Comparison of ENCODE assay signal across 9 cellular contexts in the genomic region with DNA sequence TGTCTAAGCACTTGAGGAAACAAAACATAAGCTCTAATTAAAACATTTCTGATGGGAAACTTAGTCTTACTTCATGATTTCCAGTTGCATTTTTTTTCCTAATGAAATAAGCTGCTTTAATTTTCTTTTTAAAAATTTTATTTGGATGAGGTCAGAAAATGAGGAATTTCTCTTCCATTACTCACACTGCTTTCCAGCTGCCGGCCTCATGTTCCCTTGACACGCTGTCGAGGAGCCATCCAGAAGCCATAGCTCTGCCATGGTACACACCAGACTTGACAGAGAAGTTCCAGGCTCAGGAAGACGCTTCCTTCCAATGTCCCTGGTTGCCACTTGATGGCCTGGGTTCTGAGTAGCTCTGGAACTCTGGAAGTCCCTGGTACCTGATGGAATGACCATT. TPM values are rescaled to one million over a fixed set of nuclear protein-coding genes. Genes with fewer than 3 reads are reported as not detected.
DNase-seq lines count a peak whose midpoint lies in the region; ATAC-seq and TF ChIP-seq lines count a peak whose summit lies in the region.
"Had no signal": no experiment of that assay in that cellular context is flagged by ENCODE, and none has a peak within 500 bp of the region (broad histone marks: within the 10 kb centered on the region; RNA-seq: fewer than 3 reads in every experiment).

No MANE protein-coding gene starts in this region.

- POLR2A ChIA-PET in activated CD8-positive, alpha-beta T cell treated with anti-CD3 and anti-CD28 coated beads for 36 hours (lab: Charles Lee) = interaction anchor here (2.1 kb wide), 1 partner anchor 12 kb away, joined by 27 read pairs; a partner anchor contains a TSS

- no peaks in the 10 kb centered on the region for H3K36me3 Mint-ChIP-seq in activated CD8-positive, alpha-beta T cell treated with anti-CD3 and anti-CD28 coated beads for 36 hours (ENCODE audit: low read depth)
- no peaks in the 10 kb centered on the region for H3K36me3 Mint-ChIP-seq in stimulated activated effector memory CD8-positive, alpha-beta T cell treated with anti-CD3 and anti-CD28 coated beads, Interleukin-12 subunit alpha, Interleukin-12 subunit beta, amount 100 ng/mL, for 72 hours

- H3K4me3 ChIP-seq in heart left ventricle = peak overlapping the region in 2 of 12 donors; percentile 44 to 49

- DNase-seq in HCEC 1CT (peak; percentile 82), heart left ventricle (peak in 2 of 5 donors; percentile 51 to 57), NCI-H82 (lab: John Stamatoyannopoulos, UW) (no peak), DMS114 treated with DMSO at 0.1 percent for 48 hours (lab: John Stamatoyannopoulos, UW; ENCODE audit: unreplicated experiment) (no peak)
- DNase-seq in activated CD8-positive, alpha-beta T cell treated with anti-CD3 and anti-CD28 coated beads for 36 hours = no peak
- no peak for DNase-seq in stimulated activated effector memory CD8-positive, alpha-beta T cell treated with anti-CD3 and anti-CD28 coated beads, Interleukin-12 subunit alpha, Interleukin-12 subunit beta, amount 100 ng/mL, for 72 hours (ENCODE audit: low spot score in 2 of 2)
- DNase-seq: NCI-H446 had no signal

- no peak for TF ChIP-seq CTCF in activated CD8-positive, alpha-beta T cell treated with anti-CD3 and anti-CD28 coated beads for 36 hours (IDR thresholded peaks at IDR 0.05)
- no peak for TF ChIP-seq CTCF in heart left ventricle (IDR thresholded peaks at IDR 0.05)

- peaks cover 0 to 43% (median 33%) of the 10 kb centered on the region in 12 donors for H3K4me1 ChIP-seq in heart left ventricle

- CTCF ChIA-PET in activated CD8-positive, alpha-beta T cell treated with anti-CD3 and anti-CD28 coated beads for 36 hours (lab: Charles Lee) = interaction anchor here (0.9 to 9.1 kb wide), 16 partner anchors 8 to 357 kb away, joined by 3 to 69 read pairs (median 6); a partner anchor contains a TSS

- no peak for ATAC-seq in activated CD8-positive, alpha-beta T cell treated with anti-CD3 and anti-CD28 coated beads for 36 hours
- peak in 2 of 4 donors; percentile 55 to 77 for ATAC-seq in heart left ventricle
- ATAC-seq in stimulated activated effector memory CD8-positive, alpha-beta T cell treated with anti-CD3 and anti-CD28 coated beads, Interleukin-12 subunit alpha, Interleukin-12 subunit beta, amount 100 ng/mL, for 72 hours = no peak
- no peak for ATAC-seq in GM21367 (IDR thresholded peaks at IDR 0.05; ENCODE audit: unreplicated experiment)
- ATAC-seq in HG03457 (IDR thresholded peaks at IDR 0.05; ENCODE audit: unreplicated experiment) = no peak

- no peaks in the 10 kb centered on the region for H3K36me3 ChIP-seq in heart left ventricle

- H3K27ac Mint-ChIP-seq in activated CD8-positive, alpha-beta T cell treated with anti-CD3 and anti-CD28 coated beads for 36 hours = peak overlapping the region; percentile 99
- peak overlapping the region; percentile 99 for H3K27ac Mint-ChIP-seq in stimulated activated effector memory CD8-positive, alpha-beta T cell treated with anti-CD3 and anti-CD28 coated beads, Interleukin-12 subunit alpha, Interleukin-12 subunit beta, amount 100 ng/mL, for 72 hours

- H3K4me3 Mint-ChIP-seq in activated CD8-positive, alpha-beta T cell treated with anti-CD3 and anti-CD28 coated beads for 36 hours = peak overlapping the region; percentile 76
- H3K4me3 Mint-ChIP-seq in stimulated activated effector memory CD8-positive, alpha-beta T cell treated with anti-CD3 and anti-CD28 coated beads, Interleukin-12 subunit alpha, Interleukin-12 subunit beta, amount 100 ng/mL, for 72 hours = peak overlapping the region; percentile 85

- peaks cover 60% of the 10 kb centered on the region for H3K4me1 Mint-ChIP-seq in activated CD8-positive, alpha-beta T cell treated with anti-CD3 and anti-CD28 coated beads for 36 hours (ENCODE audit: low read depth)
- H3K4me1 Mint-ChIP-seq in stimulated activated effector memory CD8-positive, alpha-beta T cell treated with anti-CD3 and anti-CD28 coated beads, Interleukin-12 subunit alpha, Interleukin-12 subunit beta, amount 100 ng/mL, for 72 hours = peaks cover 28% of the 10 kb centered on the region

- no peaks in the 10 kb centered on the region for H3K9me3 ChIP-seq in heart left ventricle

- no peaks in the 10 kb centered on the region for H3K27me3 ChIP-seq in heart left ventricle

- 75 to 88% (median 83%) methylated on average over 4 of the region's 4 CpGs for WGBS in heart left ventricle, 4 donors

- intact Hi-C loops in activated CD8-positive, alpha-beta T cell treated with anti-CD3 and anti-CD28 coated beads for 36 hours (cut with micrococcal nuclease) = no loop called here
- intact Hi-C loops in heart left ventricle (cut with DNase I) = loop anchor here in 7 of 10 donors (5.0 kb wide), 2 partner anchors 108 to 113 kb away; no protein-coding TSS in a partner anchor

- no peak for TF ChIP-seq POLR2A in heart left ventricle (IDR thresholded peaks at IDR 0.05)

- H3K9me3 Mint-ChIP-seq in activated CD8-positive, alpha-beta T cell treated with anti-CD3 and anti-CD28 coated beads for 36 hours = no peaks in the 10 kb centered on the region
- no peaks in the 10 kb centered on the region for H3K9me3 Mint-ChIP-seq in stimulated activated effector memory CD8-positive, alpha-beta T cell treated with anti-CD3 and anti-CD28 coated beads, Interleukin-12 subunit alpha, Interleukin-12 subunit beta, amount 100 ng/mL, for 72 hours

- peak overlapping the region in 9 of 12 donors; percentile 3 to 86 (median 25) for H3K27ac ChIP-seq in heart left ventricle

- no peaks in the 10 kb centered on the region for H3K27me3 Mint-ChIP-seq in activated CD8-positive, alpha-beta T cell treated with anti-CD3 and anti-CD28 coated beads for 36 hours

RNA-seq across cellular contexts. Expression of a gene that starts 12.1 kb away (rescaled TPM):
- 10 to 100 TPM; 70.7 to 72.7 TPM for total RNA-seq in activated CD8-positive, alpha-beta T cell treated with anti-CD3 and anti-CD28 coated beads for 36 hours
- 100 to 1,000 TPM in 8 of 9 donors, 10 to 100 TPM in 1; 80.2 to 190 (median 137) TPM for total RNA-seq in heart left ventricle
- polyA plus RNA-seq in heart left ventricle = 100 to 1,000 TPM in 1 of 2 donors, 10 to 100 TPM in 1; 36.4 to 138 TPM
